1 cellular context compared by ENCODE assay signal in the genomic region with DNA sequence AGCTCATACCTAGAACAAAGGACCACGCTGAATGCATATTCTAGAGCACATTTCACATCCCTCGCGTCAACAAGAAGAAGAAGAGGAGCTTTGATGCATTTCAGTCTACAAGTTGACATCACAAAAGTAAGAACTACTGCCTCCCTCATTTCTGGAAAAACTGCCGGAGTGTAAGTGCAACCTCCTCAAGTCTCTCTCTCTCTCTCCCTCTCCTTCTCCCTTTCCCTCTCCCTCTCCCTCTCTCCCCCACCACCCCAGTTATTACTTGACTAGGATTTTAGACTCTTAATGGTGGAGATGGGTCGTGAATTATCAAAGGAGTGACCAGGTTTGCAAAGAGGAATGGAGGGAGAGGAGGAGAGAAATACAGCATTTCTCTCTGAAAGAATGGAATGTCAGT.
TF ChIP-seq lines count a peak whose summit lies in the region.

No MANE protein-coding gene starts in this region.

TF ChIP-seq in GM23338, 12 proteins besides CTCF, POLR2A, EP300 and RAD21 (continued from another document):
- TF ChIP-seq, protein P1, sequence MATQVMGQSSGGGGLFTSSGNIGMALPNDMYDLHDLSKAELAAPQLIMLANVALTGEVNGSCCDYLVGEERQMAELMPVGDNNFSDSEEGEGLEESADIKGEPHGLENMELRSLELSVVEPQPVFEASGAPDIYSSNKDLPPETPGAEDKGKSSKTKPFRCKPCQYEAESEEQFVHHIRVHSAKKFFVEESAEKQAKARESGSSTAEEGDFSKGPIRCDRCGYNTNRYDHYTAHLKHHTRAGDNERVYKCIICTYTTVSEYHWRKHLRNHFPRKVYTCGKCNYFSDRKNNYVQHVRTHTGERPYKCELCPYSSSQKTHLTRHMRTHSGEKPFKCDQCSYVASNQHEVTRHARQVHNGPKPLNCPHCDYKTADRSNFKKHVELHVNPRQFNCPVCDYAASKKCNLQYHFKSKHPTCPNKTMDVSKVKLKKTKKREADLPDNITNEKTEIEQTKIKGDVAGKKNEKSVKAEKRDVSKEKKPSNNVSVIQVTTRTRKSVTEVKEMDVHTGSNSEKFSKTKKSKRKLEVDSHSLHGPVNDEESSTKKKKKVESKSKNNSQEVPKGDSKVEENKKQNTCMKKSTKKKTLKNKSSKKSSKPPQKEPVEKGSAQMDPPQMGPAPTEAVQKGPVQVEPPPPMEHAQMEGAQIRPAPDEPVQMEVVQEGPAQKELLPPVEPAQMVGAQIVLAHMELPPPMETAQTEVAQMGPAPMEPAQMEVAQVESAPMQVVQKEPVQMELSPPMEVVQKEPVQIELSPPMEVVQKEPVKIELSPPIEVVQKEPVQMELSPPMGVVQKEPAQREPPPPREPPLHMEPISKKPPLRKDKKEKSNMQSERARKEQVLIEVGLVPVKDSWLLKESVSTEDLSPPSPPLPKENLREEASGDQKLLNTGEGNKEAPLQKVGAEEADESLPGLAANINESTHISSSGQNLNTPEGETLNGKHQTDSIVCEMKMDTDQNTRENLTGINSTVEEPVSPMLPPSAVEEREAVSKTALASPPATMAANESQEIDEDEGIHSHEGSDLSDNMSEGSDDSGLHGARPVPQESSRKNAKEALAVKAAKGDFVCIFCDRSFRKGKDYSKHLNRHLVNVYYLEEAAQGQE (IDR thresholded peaks at IDR 0.05; ENCODE audit: unreplicated experiment): no peak
- TF ChIP-seq ZNF462 (CRISPR knock-in tag; IDR thresholded peaks at IDR 0.05) (no peak), EZH2 (IDR thresholded peaks at IDR 0.05; ENCODE audit: low read depth, unreplicated experiment) (no peak), STAT1 (IDR thresholded peaks at IDR 0.05; ENCODE audit: unreplicated experiment) (no peak)
